1 cellular context compared by ENCODE assay signal in genomic region chr16:23453338-23454052, GRCh38.
TF ChIP-seq lines count a peak whose summit lies in the region.

No MANE protein-coding gene starts in this region.

TF ChIP-seq in K562, 482 proteins besides CTCF, POLR2A, EP300 and RAD21 (continued from another document):
- peak in 1 of 2 experiments; percentile 6 for TF ChIP-seq E2F6 (IDR thresholded peaks at IDR 0.05; ENCODE audit: borderline replicate concordance in 1 of 2, extremely low read depth in 1 of 2, insufficient read depth in 1 of 2, insufficient read length in 1 of 2, low read depth in 1 of 2, low read length in 1 of 2, poor library complexity in 1 of 2, severe bottlenecking in 1 of 2)
- 0 out of 2 replicates have a peak, but pooled peaks have one; percentile 1 for TF ChIP-seq SIN3B (IDR thresholded peaks at IDR 0.05; ENCODE audit: low read depth)
- TF ChIP-seq FOXK1 (CRISPR knock-in tag; IDR thresholded peaks at IDR 0.05; ENCODE audit: borderline replicate concordance) = no peak
- no peak for TF ChIP-seq ZNF512 (tag; IDR thresholded peaks at IDR 0.05)
- peak; percentile 1; the same call in 1 of the 2 replicates for TF ChIP-seq MBD2 (IDR thresholded peaks at IDR 0.05; ENCODE audit: borderline replicate concordance, low read depth)
- TF ChIP-seq SAP30 (IDR thresholded peaks at IDR 0.05; ENCODE audit: borderline replicate concordance, insufficient read depth, low read depth, low read length, poor library complexity, severe bottlenecking) = no peak
TF ChIP-seq in K562: peak in this region for 5.
